22 cellular contexts compared by ENCODE assay signal in the genomic region with DNA sequence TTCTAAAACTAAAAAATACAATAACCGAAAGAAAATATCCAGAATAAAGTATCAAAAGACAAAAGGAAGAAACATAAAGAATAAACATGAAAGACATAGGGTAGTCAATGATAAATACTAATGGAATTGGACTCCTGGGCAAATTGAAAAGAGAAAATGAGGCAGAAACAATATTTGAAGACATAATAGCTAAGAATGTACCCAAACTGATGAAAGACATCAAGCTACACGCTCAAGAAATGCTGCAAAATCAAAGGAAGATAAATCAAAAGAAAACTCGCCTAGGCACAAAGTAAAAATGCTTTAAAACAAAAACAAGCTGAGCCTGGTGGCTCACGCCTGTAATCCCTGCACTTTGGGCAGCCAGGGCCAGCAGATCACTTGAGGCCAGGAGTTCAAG.
"Had no signal": no experiment of that assay in that cellular context is flagged by ENCODE, and none has a peak within 500 bp of the region (broad histone marks: within the 10 kb centered on the region; RNA-seq: fewer than 3 reads in every experiment).

No MANE protein-coding gene starts in this region.

- H3K9me3 ChIP-seq: colonic mucosa, gastrocnemius medialis had no signal

- H3K36me3 ChIP-seq: colonic mucosa, gastrocnemius medialis had no signal

- DNase-seq: colonic mucosa; cortex of kidney; dermis blood vessel endothelial cell; dorsolateral prefrontal cortex; effector CD4-positive, alpha-beta T cell; effector CD8-positive, alpha-beta T cell; effector memory CD4-positive, alpha-beta T cell; effector memory CD8-positive, alpha-beta T cell; erythroblast; esophagus squamous epithelium; foreskin fibroblast; foreskin keratinocyte; foreskin melanocyte; gastrocnemius medialis; glutamatergic neuron; head of caudate nucleus; heart left ventricle; heart right ventricle had no signal

- H3K27me3 Mint-ChIP-seq: dendritic cell treated with granulocyte-macrophage colony-stimulating factor and Interleukin-4, amounts not matched to agents 40 ng/mL and 50 ng/mL, for 4 days; effector memory CD8-positive, alpha-beta T cell had no signal

- H3K4me1 ChIP-seq: colonic mucosa, esophagus muscularis mucosa, esophagus squamous epithelium, foreskin keratinocyte, gastrocnemius medialis, gastroesophageal sphincter, heart left ventricle, heart right ventricle had no signal

- H3K27ac ChIP-seq: colonic mucosa, coronary artery, dorsolateral prefrontal cortex, esophagus muscularis mucosa, esophagus squamous epithelium, foreskin keratinocyte, gastrocnemius medialis, gastroesophageal sphincter, heart left ventricle, heart right ventricle had no signal

- H3K27me3 ChIP-seq: colonic mucosa, dorsolateral prefrontal cortex, esophagus muscularis mucosa, esophagus squamous epithelium, foreskin keratinocyte, gastrocnemius medialis, gastroesophageal sphincter, heart left ventricle, heart right ventricle had no signal

- H3K27ac Mint-ChIP-seq: dendritic cell treated with granulocyte-macrophage colony-stimulating factor and Interleukin-4, amounts not matched to agents 40 ng/mL and 50 ng/mL, for 4 days; effector memory CD8-positive, alpha-beta T cell had no signal

- H3K4me3 ChIP-seq: colonic mucosa, coronary artery, dorsolateral prefrontal cortex, esophagus muscularis mucosa, esophagus squamous epithelium, gastrocnemius medialis, gastroesophageal sphincter, heart left ventricle, heart right ventricle had no signal

- H3K4me3 Mint-ChIP-seq: dendritic cell treated with granulocyte-macrophage colony-stimulating factor and Interleukin-4, amounts not matched to agents 40 ng/mL and 50 ng/mL, for 4 days; effector memory CD8-positive, alpha-beta T cell had no signal
